ENCODE assay signal across 27 cellular contexts in the genomic region with DNA sequence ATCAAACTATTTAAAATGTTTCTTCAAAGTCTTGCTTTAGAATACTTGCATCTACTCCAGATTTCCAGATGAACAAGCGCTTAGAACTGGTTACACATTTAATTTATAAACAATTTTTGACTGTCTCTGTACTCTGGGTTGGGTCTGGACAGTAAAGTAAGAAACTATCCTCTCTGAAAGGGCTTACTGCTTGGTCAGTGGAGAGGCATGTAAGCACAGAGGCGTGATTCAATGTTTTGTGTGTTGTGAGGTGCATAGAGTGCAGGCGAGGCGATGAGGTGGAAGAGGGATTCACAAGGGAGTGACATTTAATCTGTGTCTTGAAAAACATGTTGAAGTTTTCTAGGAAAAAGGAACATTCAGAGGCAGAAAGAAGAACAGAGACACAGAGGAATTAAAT.
"Had no signal": no experiment of that assay in that cellular context is flagged by ENCODE, and none has a peak within 500 bp of the region (broad histone marks: within the 10 kb centered on the region; RNA-seq: fewer than 3 reads in every experiment).

No MANE protein-coding gene starts in this region.

- H3K27ac ChIP-seq: coronary artery, epithelial cell of prostate, esophagus muscularis mucosa, foreskin keratinocyte, gastroesophageal sphincter, heart left ventricle, hepatocyte, pancreas, stomach, thyroid gland had no signal

- ATAC-seq: foreskin keratinocyte; gastroesophageal sphincter; heart left ventricle; left colon; naive thymus-derived CD4-positive, alpha-beta T cell; pancreas; sciatic nerve; stimulated activated effector memory CD8-positive, alpha-beta T cell treated with anti-CD3 and anti-CD28 coated beads, Interleukin-12 subunit alpha, Interleukin-12 subunit beta, amount 100 ng/mL, for 72 hours had no signal

- H3K36me3 Mint-ChIP-seq: memory B cell; naive thymus-derived CD4-positive, alpha-beta T cell; stimulated activated effector memory CD8-positive, alpha-beta T cell treated with anti-CD3 and anti-CD28 coated beads, Interleukin-12 subunit alpha, Interleukin-12 subunit beta, amount 100 ng/mL, for 72 hours; type B pancreatic cell had no signal

- H3K4me3 ChIP-seq: coronary artery, esophagus muscularis mucosa, gastroesophageal sphincter, heart left ventricle, hepatocyte, lung, pancreas, smooth muscle cell, stomach, thyroid gland had no signal

- H3K36me3 ChIP-seq: esophagus muscularis mucosa, gastroesophageal sphincter, heart left ventricle, pancreas, stomach, thyroid gland had no signal

- H3K27me3 Mint-ChIP-seq: naive thymus-derived CD4-positive, alpha-beta T cell had no signal

- H3K79me2 ChIP-seq: hepatocyte had no signal

- H3K27ac Mint-ChIP-seq: memory B cell; naive thymus-derived CD4-positive, alpha-beta T cell; nephron; stimulated activated effector memory CD8-positive, alpha-beta T cell treated with anti-CD3 and anti-CD28 coated beads, Interleukin-12 subunit alpha, Interleukin-12 subunit beta, amount 100 ng/mL, for 72 hours; type B pancreatic cell had no signal

- H3K9me3 ChIP-seq: esophagus muscularis mucosa, gastroesophageal sphincter, heart left ventricle, pancreas, stomach, thyroid gland had no signal

- H3K4me3 Mint-ChIP-seq: memory B cell; naive thymus-derived CD4-positive, alpha-beta T cell; nephron; stimulated activated effector memory CD8-positive, alpha-beta T cell treated with anti-CD3 and anti-CD28 coated beads, Interleukin-12 subunit alpha, Interleukin-12 subunit beta, amount 100 ng/mL, for 72 hours; type B pancreatic cell had no signal

- H3K4me1 Mint-ChIP-seq: memory B cell; naive thymus-derived CD4-positive, alpha-beta T cell; stimulated activated effector memory CD8-positive, alpha-beta T cell treated with anti-CD3 and anti-CD28 coated beads, Interleukin-12 subunit alpha, Interleukin-12 subunit beta, amount 100 ng/mL, for 72 hours had no signal

- H3K4me2 ChIP-seq: hepatocyte, smooth muscle cell had no signal

- H3K27me3 ChIP-seq: esophagus muscularis mucosa, foreskin keratinocyte, gastroesophageal sphincter, heart left ventricle, hepatocyte, pancreas, stomach, thyroid gland had no signal

- H3K4me1 ChIP-seq: esophagus muscularis mucosa, foreskin keratinocyte, gastroesophageal sphincter, heart left ventricle, pancreas, stomach, thyroid gland had no signal

- DNase-seq: effector CD4-positive, alpha-beta T cell; foreskin keratinocyte; heart left ventricle; kidney; left colon; midbrain; naive thymus-derived CD4-positive, alpha-beta T cell; occipital lobe; pancreas; stimulated activated CD4-positive, alpha-beta T cell treated with anti-CD3 and anti-CD28 coated beads, Interleukin-12 subunit alpha, Interleukin-12 subunit beta, amount 100 ng/mL, for 4 hours; stimulated activated CD4-positive, alpha-beta T cell treated with anti-CD3 and anti-CD28 coated beads, Interleukin-1b, Interleukin-23, amount 100 ng/mL, for 48 hours; stimulated activated CD4-positive, alpha-beta T cell treated with anti-CD3 and anti-CD28 coated beads, Interleukin-4, amount 100 ng/mL, for 1 hour; stimulated activated naive CD4-positive, alpha-beta T cell treated with Interleukin-2 at 50 U/mL for 16 hours; stomach; thyroid gland had no signal

- H3K9me3 Mint-ChIP-seq: nephron, type B pancreatic cell had no signal

- FAIRE-seq: kidney, pancreas had no signal

- H2AFZ ChIP-seq: hepatocyte had no signal
